Comparison of ENCODE assay signal across 10 cellular contexts in genomic region chr2:137964859-137965459, GRCh38. TPM values are rescaled to one million over a fixed set of nuclear protein-coding genes. Genes with fewer than 3 reads are reported as not detected.
DNase-seq lines count a peak whose midpoint lies in the region; ATAC-seq and TF ChIP-seq lines count a peak whose summit lies in the region.
"Had no signal": no experiment of that assay in that cellular context is flagged by ENCODE, and none has a peak within 500 bp of the region (broad histone marks: within the 10 kb centered on the region; RNA-seq: fewer than 3 reads in every experiment).

No MANE protein-coding gene starts in this region.

- H3K4me1 ChIP-seq in heart right ventricle, result peaks cover 0 to 66% (median 20%) of the 10 kb centered on the region in 9 donors
- H3K4me1 ChIP-seq in esophagus squamous epithelium, result peaks cover 9 to 64% (median 13%) of the 10 kb centered on the region in 3 donors

- TF ChIP-seq CTCF in heart right ventricle (IDR thresholded peaks at IDR 0.05) (no peak), esophagus squamous epithelium (IDR thresholded peaks at IDR 0.05) (no peak), neural crest cell (conservative IDR thresholded peaks at IDR 0.05) (no peak)

- H3K27ac ChIP-seq in heart right ventricle (peak overlapping the region; percentile 55 to 90 (median 80)), esophagus squamous epithelium (peak overlapping the region; percentile 79 to 88 (median 86))

- no peaks in the 10 kb centered on the region for H3K9me3 ChIP-seq in heart right ventricle
- no peaks in the 10 kb centered on the region for H3K9me3 ChIP-seq in esophagus squamous epithelium

- H3K36me3 ChIP-seq in heart right ventricle (no peaks in the 10 kb centered on the region), esophagus squamous epithelium (no peaks in the 10 kb centered on the region)

- intact Hi-C loops in heart right ventricle (cut with DNase I) (loop anchor here in 1 of 10 donors (10.0 kb wide), 1 partner anchor 110 kb away; no protein-coding TSS in a partner anchor), Right ventricle myocardium superior (cut with DNase I) (no loop called here), esophagus squamous epithelium (cut with DNase I) (no loop called here)

- H3K27me3 Mint-ChIP-seq in neural crest cell (ENCODE audit: low read depth), result no peaks in the 10 kb centered on the region

- TF ChIP-seq POLR2A in esophagus squamous epithelium (IDR thresholded peaks at IDR 0.05), result no peak

- H3K4me3 Mint-ChIP-seq in neural crest cell, result peak overlapping the region; percentile 85

- H3K27ac Mint-ChIP-seq in neural crest cell (ENCODE audit: unreplicated experiment), result peak overlapping the region; percentile 90

- 43 to 53% methylated on average over 3 of the region's 3 CpGs for WGBS in heart right ventricle, 2 donors
- 40 to 52% methylated on average over 3 of the region's 3 CpGs for WGBS in esophagus squamous epithelium, 2 donors

- H3K4me1 Mint-ChIP-seq in neural crest cell, result peaks cover 37% of the 10 kb centered on the region

- DNase-seq in heart right ventricle, result no peak
- no peak for DNase-seq in Right ventricle myocardium superior
- DNase-seq in esophagus squamous epithelium (lab: John Stamatoyannopoulos, UW), result no peak
- DNase-seq in neural crest cell (ENCODE audit: low read depth, low spot score), result no peak
- DNase-seq in NCI-H2029 (lab: John Stamatoyannopoulos, UW), result no peak
- DNase-seq in LoVo (ENCODE audit: low spot score), result no peak
- no peak for DNase-seq in iPS-NIHi11 (ENCODE audit: low spot score)
- DNase-seq: stimulated activated CD4-positive, alpha-beta T cell treated with anti-CD3 and anti-CD28 coated beads, Interleukin-1b, Interleukin-23, amount 100 ng/mL, for 48 hours had no signal

- H3K9me3 Mint-ChIP-seq in neural crest cell, result peaks cover 2% of the 10 kb centered on the region

- no peaks in the 10 kb centered on the region for H3K36me3 Mint-ChIP-seq in neural crest cell (ENCODE audit: low read depth)

- no peaks in the 10 kb centered on the region for H3K27me3 ChIP-seq in heart right ventricle
- no peaks in the 10 kb centered on the region for H3K27me3 ChIP-seq in esophagus squamous epithelium

- no peak for ATAC-seq in heart right ventricle
- ATAC-seq in Right ventricle myocardium superior (ENCODE audit: poor library complexity), result no peak
- no peak for ATAC-seq in HG03457 (IDR thresholded peaks at IDR 0.05; ENCODE audit: unreplicated experiment)
- ATAC-seq: HCT116 had no signal

- peak overlapping the region; percentile 12 to 63 (median 54) for H3K4me3 ChIP-seq in heart right ventricle
- peak overlapping the region; percentile 28 to 65 (median 52) for H3K4me3 ChIP-seq in esophagus squamous epithelium

RNA-seq across cellular contexts. Expression of gene HNMT, which starts 0.7 kb away (rescaled TPM):
- total RNA-seq in heart right ventricle (10 to 100 TPM in 7 of 10 donors, 1 to 10 TPM in 3; 7.2 to 24.9 (median 10.8) TPM), Right ventricle myocardium superior (12.7 TPM), esophagus squamous epithelium (10 to 100 TPM in 2 of 4 donors, 1 to 10 TPM in 2; 5.9 to 41.6 (median 8.2) TPM), neural crest cell (5.2 and 5.5 TPM in 2 replicates)
- polyA plus RNA-seq in heart right ventricle, result 1 to 10 TPM; 8.9 to 9.9 TPM
